13 cellular contexts compared by ENCODE assay signal in genomic region chr12:67795235-67795634, GRCh38.
"Had no signal": no experiment of that assay in that cellular context is flagged by ENCODE, and none has a peak within 500 bp of the region (broad histone marks: within the 10 kb centered on the region; RNA-seq: fewer than 3 reads in every experiment).

No MANE protein-coding gene starts in this region.

- H3K36me3 Mint-ChIP-seq: natural killer cell had no signal

- DNase-seq: activated CD4-positive, alpha-beta T cell treated with anti-CD3 and anti-CD28 coated beads for 4 hours; activated naive CD4-positive, alpha-beta T cell treated with anti-CD3 and anti-CD28 coated beads for 36 hours; caudate nucleus; effector memory CD4-positive, alpha-beta T cell; hypothalamus; mammary epithelial cell; natural killer cell; stimulated activated naive CD4-positive, alpha-beta T cell; T-helper 1 cell had no signal

- H3K4me3 Mint-ChIP-seq: activated naive CD4-positive, alpha-beta T cell treated with anti-CD3 and anti-CD28 coated beads for 36 hours; activated T-helper 1 cell treated with anti-CD3 and anti-CD28 coated beads, Interleukin-12 subunit alpha, Interleukin-12 subunit beta, Interleukin-2, Interleukin-4 antibody, amounts not matched to agents 30 ng/mL and 10 ng/mL and 1 ng/mL, durations not matched to agents 14 hours and 24 hours and 36 hours; natural killer cell had no signal

- H3K9me3 Mint-ChIP-seq: natural killer cell had no signal

- H3K27ac Mint-ChIP-seq: activated naive CD4-positive, alpha-beta T cell treated with anti-CD3 and anti-CD28 coated beads for 36 hours; activated T-helper 1 cell treated with anti-CD3 and anti-CD28 coated beads, Interleukin-12 subunit alpha, Interleukin-12 subunit beta, Interleukin-2, Interleukin-4 antibody, amounts not matched to agents 30 ng/mL and 10 ng/mL and 1 ng/mL, durations not matched to agents 14 hours and 24 hours and 36 hours; natural killer cell had no signal

- H3K4me1 Mint-ChIP-seq: natural killer cell had no signal

- H3K27ac ChIP-seq: epithelial cell of prostate, VCaP had no signal

- ATAC-seq: natural killer cell, sciatic nerve had no signal
